ENCODE assay signal across 24 cellular contexts in the genomic region with DNA sequence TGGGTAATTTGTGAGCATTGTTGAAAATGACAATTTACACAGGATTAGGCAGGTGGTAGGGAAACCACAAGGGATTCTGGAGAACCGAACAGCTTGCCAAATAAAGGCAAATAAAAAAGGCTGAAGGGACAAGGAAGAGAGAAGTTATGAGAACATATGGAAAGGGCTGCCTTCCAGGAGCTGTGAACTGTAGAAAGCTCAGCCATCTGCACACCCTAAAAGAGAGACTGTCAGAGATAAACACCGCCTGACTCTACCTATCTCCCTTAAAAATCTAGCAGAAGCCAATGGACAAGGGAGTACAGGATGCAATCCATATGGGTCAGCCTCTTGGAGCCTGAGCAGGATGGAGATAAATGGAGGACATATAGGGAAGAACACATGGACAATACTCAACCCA. TPM values are rescaled to one million over a fixed set of nuclear protein-coding genes. Genes with fewer than 3 reads are reported as not detected.
A peak's percentile ranks its signal among the peaks of the same experiment; 100 is the strongest.
DNase-seq lines count a peak whose midpoint lies in the region; ATAC-seq and TF ChIP-seq lines count a peak whose summit lies in the region.
"Had no signal": no experiment of that assay in that cellular context is flagged by ENCODE, and none has a peak within 500 bp of the region (broad histone marks: within the 10 kb centered on the region; RNA-seq: fewer than 3 reads in every experiment).

No MANE protein-coding gene starts in this region.

- H3K36me3 ChIP-seq in BE2C (no peaks in the 10 kb centered on the region), upper lobe of right lung (no peaks in the 10 kb centered on the region)
- H3K36me3 ChIP-seq: BLaER1 treated with 17β-estradiol and CSF1 and Interleukin-3, amounts not matched to agents 10 nM and 100 nM; MG63; SJCRH30 had no signal

- H3K4me3 ChIP-seq in BE2C (ENCODE audit: low read depth, low read length) (no peak overlapping the region), upper lobe of right lung (no peak overlapping the region), lower leg skin (ENCODE audit: low read depth, poor library complexity, severe bottlenecking) (no peak overlapping the region)
- H3K4me3 ChIP-seq: BLaER1 treated with 17β-estradiol and CSF1 and Interleukin-3, amounts not matched to agents 10 nM and 100 nM; MG63; PC-9; SJCRH30 had no signal

- 66 to 67% methylated on average over 2 of the region's 2 CpGs for WGBS in lower leg skin, 2 donors

- no peak for TF ChIP-seq POLR2A in lower leg skin (IDR thresholded peaks at IDR 0.05)

- no peak for ATAC-seq in upper lobe of right lung
- ATAC-seq: Right ventricle myocardium inferior, T-cell had no signal

- TF ChIP-seq CTCF in BE2C (IDR thresholded peaks at IDR 0.05; ENCODE audit: low read depth, low read length), result no peak
- TF ChIP-seq CTCF in upper lobe of right lung (IDR thresholded peaks at IDR 0.05), result no peak
- TF ChIP-seq CTCF in lower leg skin (IDR thresholded peaks at IDR 0.05), result no peak

- no peaks in the 10 kb centered on the region for H3K27me3 ChIP-seq in BE2C
- no peaks in the 10 kb centered on the region for H3K27me3 ChIP-seq in upper lobe of right lung
- H3K27me3 ChIP-seq: BLaER1 treated with 17β-estradiol and CSF1 and Interleukin-3, amounts not matched to agents 10 nM and 100 nM; MG63; SJCRH30 had no signal

- H3K27ac ChIP-seq in upper lobe of right lung, result no peak overlapping the region
- H3K27ac ChIP-seq: BLaER1 treated with 17β-estradiol and CSF1 and Interleukin-3, amounts not matched to agents 10 nM and 100 nM; PC-9; SJCRH30 had no signal

- H3K4me1 ChIP-seq in BE2C (peaks cover 5% of the 10 kb centered on the region; the same call in 1 of the 2 replicates), upper lobe of right lung (no peaks in the 10 kb centered on the region)
- H3K4me1 ChIP-seq: BLaER1 treated with 17β-estradiol and CSF1 and Interleukin-3, amounts not matched to agents 10 nM and 100 nM; SJCRH30 had no signal

- peak; percentile 7 for DNase-seq in BE2C
- peak; percentile 98 for DNase-seq in DMS 273 treated with DMSO at 0.1 percent for 48 hours (lab: John Stamatoyannopoulos, UW)
- peak; percentile 99 for DNase-seq in NCI-H2171 treated with DMSO at 0.1 percent for 48 hours (lab: John Stamatoyannopoulos, UW)
- DNase-seq in cerebellar cortex (ENCODE audit: low spot score), result peak; percentile 69
- no peak for DNase-seq in upper lobe of right lung
- no peak for DNase-seq in T-helper 1 cell
- DNase-seq in lower leg skin (ENCODE audit: low spot score in 2 of 2), result no peak
- no peak for DNase-seq in activated CD4-positive, alpha-beta T cell treated with anti-CD3 and anti-CD28 coated beads, Interleukin-2, amount 50 U/mL, for 1 hour
- DNase-seq: CD4-positive, alpha-beta T cell; DMS79; EL; KBM-7; MG63; NCI-H1105 treated with DMSO at 0.1 percent for 48 hours; NCI-H146; NCI-H2029 treated with DMSO at 0.1 percent for 48 hours; PC-9; SJCRH30; T-cell had no signal

- no peaks in the 10 kb centered on the region; the same call in 1 of the 2 replicates for H3K9me3 ChIP-seq in BE2C
- H3K9me3 ChIP-seq in upper lobe of right lung, result no peaks in the 10 kb centered on the region
- H3K9me3 ChIP-seq: BLaER1 treated with 17β-estradiol and CSF1 and Interleukin-3, amounts not matched to agents 10 nM and 100 nM; MG63; SJCRH30 had no signal

- intact Hi-C loops in upper lobe of right lung (cut with DNase I), result no loop called here
- intact Hi-C loops in lower leg skin (cut with DNase I; ENCODE audit: low total_unique reads), result no loop called here

RNA-seq across cellular contexts. Expression of gene SLC17A1, which starts 12.7 kb away (rescaled TPM):
- not detected for polyA plus RNA-seq in BE2C (2012; ENCODE audit: insufficient read depth, insufficient read length, low read depth)
- total RNA-seq in upper lobe of right lung, result not detected
- not detected for total RNA-seq in lower leg skin
- total RNA-seq: CD4-positive, alpha-beta T cell; LHCN-M2; PC-9; Right ventricle myocardium inferior; RPMI7951; SJCRH30 had no signal
- polyA plus RNA-seq: AG04450 had no signal

RNA-seq across cellular contexts. Expression of gene SLC17A3, which starts 29.5 kb away (rescaled TPM):
- not detected for polyA plus RNA-seq in BE2C (2012; ENCODE audit: insufficient read depth, insufficient read length, low read depth)
- total RNA-seq in upper lobe of right lung (not detected), lower leg skin (not detected)
- total RNA-seq: LHCN-M2, PC-9, Right ventricle myocardium inferior, RPMI7951, SJCRH30 had no signal

Comparison
In these comparisons a context has a peak if more than half of its experiments do, and no peak if none do; other contexts are left out.
1. DNase-seq: peak in BE2C (single experiment), DMS 273 treated with DMSO at 0.1 percent for 48 hours (single experiment), NCI-H2171 treated with DMSO at 0.1 percent for 48 hours (single experiment) and cerebellar cortex (single experiment); none in upper lobe of right lung (single experiment), T-helper 1 cell (0 of 5), lower leg skin (0 of 2) and activated CD4-positive, alpha-beta T cell treated with anti-CD3 and anti-CD28 coated beads, Interleukin-2, amount 50 U/mL, for 1 hour (single experiment).